Comparison of ENCODE assay signal across 10 cellular contexts in genomic region chr19:709196-709964, GRCh38. TPM values are rescaled to one million over a fixed set of nuclear protein-coding genes. Genes with fewer than 3 reads are reported as not detected.
DNase-seq lines count a peak whose midpoint lies in the region; ATAC-seq and TF ChIP-seq lines count a peak whose summit lies in the region.
"Had no signal": no experiment of that assay in that cellular context is flagged by ENCODE, and none has a peak within 500 bp of the region (broad histone marks: within the 10 kb centered on the region; RNA-seq: fewer than 3 reads in every experiment).

No MANE protein-coding gene starts in this region.

- CTCF ChIA-PET in HCT116 (lab: Charles Lee) (no interaction called here), mammary epithelial cell (lab: Charles Lee; ENCODE audit: low non-redundant PET) (interaction anchor here (0.6 kb wide), 1 partner anchor 29 kb away, joined by 3 read pairs; no protein-coding TSS in a partner anchor), T-cell (lab: Charles Lee) (no interaction called here)

- H3K9ac ChIP-seq in HCT116 (ENCODE audit: low read length): peak overlapping the region; percentile 59
- no peak overlapping the region for H3K9ac ChIP-seq in mammary epithelial cell (ENCODE audit: insufficient read depth, low read length)
- no peak overlapping the region for H3K9ac ChIP-seq in iPS-20b (ENCODE audit: low read depth, low read length)
- H3K9ac ChIP-seq in skeletal muscle satellite cell (ENCODE audit: low read depth, low read length): no peak overlapping the region

- H3K4me1 Mint-ChIP-seq in T-cell: peaks cover 0 to 8% (median 4%) of the 10 kb centered on the region in 3 donors

- H3K36me3 Mint-ChIP-seq in T-cell: no peaks in the 10 kb centered on the region

- no peak for TF ChIP-seq POLR2A in HCT116 (IDR thresholded peaks at IDR 0.05; ENCODE audit: borderline replicate concordance, extremely low read depth, insufficient read depth, insufficient read length)

- H3K36me3 ChIP-seq in HCT116 (ENCODE audit: control insufficient read depth in 1 of 2, insufficient read depth in 2 of 2, low read length in 2 of 2): no peaks in the 10 kb centered on the region
- H3K36me3 ChIP-seq in mammary epithelial cell (ENCODE audit: insufficient read depth, low read length): no peaks in the 10 kb centered on the region
- H3K36me3 ChIP-seq in iPS-20b (ENCODE audit: insufficient read depth, low read depth, low read length): no peaks in the 10 kb centered on the region
- no peaks in the 10 kb centered on the region for H3K36me3 ChIP-seq in skeletal muscle satellite cell (ENCODE audit: insufficient read depth, low read length)

- RAD21 ChIA-PET in HCT116 (lab: Charles Lee; ENCODE audit: low non-redundant PET in 1 of 2, low total read pairs in 2 of 2, uncharacterized antibody in 2 of 2, unreplicated experiment in 2 of 2): no interaction called here

- no peaks in the 10 kb centered on the region for H3K79me2 ChIP-seq in HCT116 (ENCODE audit: insufficient read depth, low read length)
- H3K79me2 ChIP-seq in mammary epithelial cell (ENCODE audit: insufficient read depth, low read length): no peaks in the 10 kb centered on the region

- H3K27ac Mint-ChIP-seq in T-cell: no peak overlapping the region

- no peaks in the 10 kb centered on the region for H3K9me3 Mint-ChIP-seq in T-cell

- H2AFZ ChIP-seq in HCT116 (ENCODE audit: low read depth, low read length, poor library complexity, severe bottlenecking) (no peak overlapping the region), mammary epithelial cell (ENCODE audit: low read depth, low read length) (no peak overlapping the region)

- BruUV-seq in HCT116 (replicated peaks; lab: Mats Ljungman, UMichigan) (no TSS peak), mammary epithelial cell (replicated peaks; lab: Mats Ljungman, UMichigan) (no TSS peak)

- TF ChIP-seq CTCF in HCT116 (IDR thresholded peaks at IDR 0.05 in 2 of 3, conservative IDR thresholded peaks at IDR 0.05 in 1 of 3; ENCODE audit: borderline replicate concordance in 1 of 3, insufficient read depth in 1 of 3, low read depth in 2 of 3, low read length in 2 of 3): no peak
- no peak for TF ChIP-seq CTCF in mammary epithelial cell (conservative IDR thresholded peaks at IDR 0.05 in 1 of 2, IDR thresholded peaks at IDR 0.05 in 1 of 2; ENCODE audit: extremely low read depth in 1 of 2, insufficient read depth in 1 of 2, low read depth in 1 of 2, low read length in 2 of 2)

- H4K20me1 ChIP-seq in HCT116 (ENCODE audit: insufficient read depth) (no peaks in the 10 kb centered on the region), mammary epithelial cell (ENCODE audit: insufficient read depth, low read length) (no peaks in the 10 kb centered on the region)

- H3K9me3 ChIP-seq in HCT116 (ENCODE audit: control insufficient read depth in 1 of 2, insufficient read depth in 1 of 2, low read depth in 1 of 2, low read length in 2 of 2) (no peaks in the 10 kb centered on the region), mammary epithelial cell (replicated peaks; ENCODE audit: insufficient read depth, low read length) (no peaks in the 10 kb centered on the region), iPS-20b (ENCODE audit: insufficient read depth, low read depth, low read length) (no peaks in the 10 kb centered on the region), skeletal muscle satellite cell (replicated peaks; ENCODE audit: low read length) (no peaks in the 10 kb centered on the region)
- H3K9me3 ChIP-seq: body of pancreas had no signal

- in situ Hi-C loops in mammary epithelial cell (cut with MboI; ENCODE audit: low sequenced_read_pairs in 2 of 2): no loop called here

- DNase-seq in HCT116 (ENCODE audit: low read depth, low spot score) (no peak), mammary epithelial cell (no peak), NCI-H1105 (lab: John Stamatoyannopoulos, UW) (no peak), RKO (ENCODE audit: low spot score) (no peak), T-cell (no peak), activated gamma-delta T cell (lab: John Stamatoyannopoulos, UW) (no peak)

- POLR2A ChIA-PET in HCT116 (lab: Charles Lee) (interaction anchor here (0.6 kb wide), 1 partner anchor 10 kb away, joined by 3 read pairs; no protein-coding TSS in a partner anchor), T-cell (lab: Charles Lee) (no interaction called here)

- H3K4me2 ChIP-seq in HCT116 (ENCODE audit: low read length) (peak overlapping the region; percentile 78), mammary epithelial cell (ENCODE audit: insufficient read depth, low read depth, low read length) (peak overlapping the region; percentile 30), skeletal muscle satellite cell (ENCODE audit: low read length) (peak overlapping the region; percentile 69)

- H3K27me3 ChIP-seq in HCT116 (ENCODE audit: insufficient read depth, low read length) (no peaks in the 10 kb centered on the region), mammary epithelial cell (ENCODE audit: insufficient read depth, low read length) (peaks cover 10% of the 10 kb centered on the region), iPS-20b (ENCODE audit: insufficient read depth, low read length) (peaks cover 24% of the 10 kb centered on the region), skeletal muscle satellite cell (ENCODE audit: control insufficient read depth, insufficient read depth, low read length) (peaks cover 22% of the 10 kb centered on the region)

- H3K27ac ChIP-seq in HCT116 (ENCODE audit: low read depth, low read length): peak overlapping the region; percentile 67; the same call in 1 of the 2 replicates
- no peak overlapping the region for H3K27ac ChIP-seq in mammary epithelial cell (ENCODE audit: insufficient read depth, low read depth, low read length)
- H3K27ac ChIP-seq in iPS-20b (ENCODE audit: low read length): no peak overlapping the region

- no peak for TF ChIP-seq RAD21 in HCT116 (IDR thresholded peaks at IDR 0.05; ENCODE audit: low read depth)

- no peaks in the 10 kb centered on the region for H3K9me2 ChIP-seq in HCT116 (ENCODE audit: insufficient read depth)

- H3K27me3 Mint-ChIP-seq in T-cell: peaks cover 8 to 34% of the 10 kb centered on the region in 2 donors

- 20% methylated on average over 4 of the region's 78 CpGs for WGBS in mammary epithelial cell (ENCODE audit: low coverage, missing lambda C conversion rate)

- ATAC-seq in HCT116: peak; percentile 7
- ATAC-seq in T-cell (replicated peaks in 1 of 4): no peak

- H3K4me1 ChIP-seq in HCT116 (ENCODE audit: control insufficient read depth in 1 of 2, insufficient read depth in 2 of 2, low read length in 2 of 2): peaks cover 14 to 25% of the 10 kb centered on the region in 2 experiments
- no peaks in the 10 kb centered on the region for H3K4me1 ChIP-seq in mammary epithelial cell (ENCODE audit: insufficient read depth, low read length)
- no peaks in the 10 kb centered on the region for H3K4me1 ChIP-seq in iPS-20b (ENCODE audit: insufficient read depth, low read length)
- no peaks in the 10 kb centered on the region for H3K4me1 ChIP-seq in skeletal muscle satellite cell (ENCODE audit: control insufficient read depth, insufficient read depth, low read length)

- intact Hi-C loops in HCT116 (cut with micrococcal nuclease): no loop called here
- intact Hi-C loops in mammary epithelial cell (cut with micrococcal nuclease): no loop called here

- dilution Hi-C loops in mammary epithelial cell (cut with HindIII; ENCODE audit: low sequenced_read_pairs): no loop called here

- H3K4me3 ChIP-seq in HCT116 (replicated peaks in 1 of 2; ENCODE audit: low read depth in 1 of 2, low read length in 2 of 2) (peak overlapping the region; percentile 42 to 64), mammary epithelial cell (replicated peaks in 1 of 3; ENCODE audit: insufficient read depth in 1 of 3, low read depth in 2 of 3, low read length in 3 of 3) (no peak overlapping the region), iPS-20b (ENCODE audit: low read length) (peak overlapping the region; percentile 57; the same call in 1 of the 2 replicates), skeletal muscle satellite cell (ENCODE audit: low read length) (peak overlapping the region; percentile 59)
- H3K4me3 ChIP-seq: body of pancreas had no signal

- no peak overlapping the region for H3K4me3 Mint-ChIP-seq in T-cell

TF ChIP-seq in HCT116, 20 proteins besides CTCF, POLR2A, EP300 and RAD21 (continues in another document):
- TF ChIP-seq SIN3A (IDR thresholded peaks at IDR 0.05; ENCODE audit: low read depth) (no peak), TCF7L2 (IDR thresholded peaks at IDR 0.05; ENCODE audit: borderline replicate concordance, extremely low read depth, insufficient read depth, insufficient read length) (no peak), ELF1 (IDR thresholded peaks at IDR 0.05; ENCODE audit: borderline replicate concordance, low read depth) (no peak)

RNA-seq across cellular contexts. Expression of gene PALM, which starts 0.6 kb away (rescaled TPM):
- total RNA-seq in HCT116 (2021; ENCODE audit: unreplicated experiment) (43.7 TPM), mammary epithelial cell (1 to 10 TPM in 1 of 2 donors, under 1 TPM in 1; 0.33 to 1.0 TPM), T-cell (under 1 TPM in 4 of 5 donors, not detected in 1; 0.19 to 0.57 (median 0.41) TPM)
- 28.5 and 34.2 TPM in 2 replicates for polyA plus RNA-seq in HCT116 (2012)
- polyA plus RNA-seq in mammary epithelial cell: not detected
- not detected for polyA minus RNA-seq in mammary epithelial cell
- total RNA-seq in skeletal muscle satellite cell (2012; rRNA removed): 1.5 and 8.1 TPM in 2 replicates

RNA-seq across cellular contexts. Expression of gene PRSS57, which starts 14.1 kb away (rescaled TPM):
- not detected for total RNA-seq in HCT116 (2021; ENCODE audit: unreplicated experiment)
- 0.12 and 0.16 TPM in 2 replicates for polyA plus RNA-seq in HCT116 (2012)
- total RNA-seq in mammary epithelial cell: not detected
- not detected for polyA plus RNA-seq in mammary epithelial cell
- polyA minus RNA-seq in mammary epithelial cell: not detected
- not detected in 2 replicates for total RNA-seq in skeletal muscle satellite cell (2012; rRNA removed)
- 1 to 10 TPM in 3 of 5 donors, under 1 TPM in 1, not detected in 1; 0.86 to 2.5 (median 1.7) TPM for total RNA-seq in T-cell
- total RNA-seq: body of pancreas, myocyte had no signal

RNA-seq across cellular contexts. Expression of gene FSTL3, which starts 33.2 kb away (rescaled TPM):
- 29.1 TPM for total RNA-seq in HCT116 (2021; ENCODE audit: unreplicated experiment)
- polyA plus RNA-seq in HCT116 (2012): 25.7 and 26.1 TPM in 2 replicates
- 100 to 1,000 TPM; 127 to 140 TPM for total RNA-seq in mammary epithelial cell
- polyA plus RNA-seq in mammary epithelial cell: 72.2 TPM
- 41.3 TPM for polyA minus RNA-seq in mammary epithelial cell
- total RNA-seq in skeletal muscle satellite cell (2012; rRNA removed): 32.2 and 166 TPM in 2 replicates
- total RNA-seq in T-cell: 1 to 10 TPM; 2.0 to 5.3 (median 4.1) TPM

RNA-seq across cellular contexts. Expression of gene MISP, which starts 41.5 kb away (rescaled TPM):
- 38.2 TPM for total RNA-seq in HCT116 (2021; ENCODE audit: unreplicated experiment)
- 30.6 and 31.5 TPM in 2 replicates for polyA plus RNA-seq in HCT116 (2012)
- 10 to 100 TPM; 15.3 to 21.0 TPM for total RNA-seq in mammary epithelial cell
- polyA plus RNA-seq in mammary epithelial cell: 13.8 TPM
- polyA minus RNA-seq in mammary epithelial cell: 8.1 TPM
- 0.22 and 0.25 TPM in 2 replicates for total RNA-seq in skeletal muscle satellite cell (2012; rRNA removed)
- under 1 TPM in 3 of 5 donors, not detected in 2; 0.10 to 0.16 (median 0.15) TPM for total RNA-seq in T-cell

RNA-seq across cellular contexts. Expression of gene RNF126, which starts 46.4 kb away (rescaled TPM):
- total RNA-seq in HCT116 (2021; ENCODE audit: unreplicated experiment) (93.8 TPM), mammary epithelial cell (10 to 100 TPM; 79.2 to 83.9 TPM), T-cell (100 to 1,000 TPM in 4 of 5 donors, 10 to 100 TPM in 1; 98.8 to 139 (median 118) TPM)
- polyA plus RNA-seq in HCT116 (2012): 87.9 and 89.0 TPM in 2 replicates
- polyA plus RNA-seq in mammary epithelial cell: 54.4 TPM
- polyA minus RNA-seq in mammary epithelial cell: 5.1 TPM
- 55.8 and 70.8 TPM in 2 replicates for total RNA-seq in skeletal muscle satellite cell (2012; rRNA removed)

Comparison
In these comparisons a context has a peak if more than half of its experiments do, and no peak if none do; other contexts are left out.
1. H3K4me3 ChIP-seq: peak in HCT116 (2 of 2), iPS-20b (single experiment) and skeletal muscle satellite cell (single experiment); none in mammary epithelial cell (0 of 3).
2. RNA of gene PALM, which starts 0.6 kb away (total RNA-seq): 43.7 TPM in HCT116 (single experiment); 0.33 to 1.0 TPM in mammary epithelial cell and 0.19 to 0.57 TPM in T-cell; every median in the first group is over 10 times any median in the second.
3. Peak in every context shown above with its lines, with median percentiles within 50 percentile points of each other: H3K4me2 ChIP-seq.